Comparison of ENCODE assay signal across 1 cellular context in the genomic region with DNA sequence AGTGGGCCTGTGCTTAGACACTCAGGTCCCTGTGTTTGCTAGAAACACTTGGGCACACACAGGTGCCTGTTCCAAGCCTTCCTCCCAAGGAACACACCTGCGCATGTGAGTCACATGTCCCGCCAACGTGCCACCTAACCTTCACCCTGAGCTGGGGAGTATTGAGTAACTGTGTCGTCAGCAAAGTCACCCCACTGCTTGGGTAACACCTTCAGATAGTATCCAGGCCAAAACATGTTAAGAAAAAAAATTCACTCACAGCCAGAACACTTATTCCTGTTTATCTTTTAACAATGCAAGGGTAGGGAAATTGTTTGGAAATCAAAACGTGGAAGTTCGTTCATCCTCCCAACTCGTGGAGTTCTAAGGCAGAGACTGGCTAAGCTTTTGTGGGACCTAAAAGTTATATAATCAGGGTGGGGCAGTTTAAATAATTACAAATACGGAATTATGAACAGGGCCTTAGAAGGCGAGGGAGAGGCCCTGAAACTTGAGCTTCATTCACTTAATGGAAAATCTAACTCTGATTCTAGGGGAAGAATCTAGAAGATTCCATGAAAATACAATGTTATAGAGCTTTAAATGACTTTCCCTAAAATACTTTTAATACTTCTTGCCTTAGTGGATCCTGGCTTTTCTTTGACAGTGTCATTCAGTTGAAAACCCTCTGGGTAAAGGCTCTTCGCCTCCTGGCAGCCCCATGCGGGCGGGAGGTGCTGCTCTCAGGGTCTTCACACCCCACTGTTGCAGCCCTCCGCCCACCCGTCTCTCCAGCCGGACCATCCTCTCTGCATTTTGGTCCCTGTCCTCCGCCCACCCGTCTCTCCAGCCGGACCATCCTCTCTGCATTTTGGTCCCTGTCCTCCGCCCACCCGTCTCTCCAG.
TF ChIP-seq lines count a peak whose summit lies in the region.

No MANE protein-coding gene starts in this region.

TF ChIP-seq in Ishikawa, 13 proteins besides CTCF, POLR2A, EP300 and RAD21 (continued from another document):
- TF ChIP-seq, protein P1, sequence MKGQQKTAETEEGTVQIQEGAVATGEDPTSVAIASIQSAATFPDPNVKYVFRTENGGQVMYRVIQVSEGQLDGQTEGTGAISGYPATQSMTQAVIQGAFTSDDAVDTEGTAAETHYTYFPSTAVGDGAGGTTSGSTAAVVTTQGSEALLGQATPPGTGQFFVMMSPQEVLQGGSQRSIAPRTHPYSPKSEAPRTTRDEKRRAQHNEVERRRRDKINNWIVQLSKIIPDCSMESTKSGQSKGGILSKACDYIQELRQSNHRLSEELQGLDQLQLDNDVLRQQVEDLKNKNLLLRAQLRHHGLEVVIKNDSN (IDR thresholded peaks at IDR 0.05), result peak; percentile 38
- no peak for TF ChIP-seq TAF1 (IDR thresholded peaks at IDR 0.05; ENCODE audit: low read depth)
